23 cellular contexts compared by ENCODE assay signal in genomic region chr9:116090030-116090770, GRCh38.
DNase-seq lines count a peak whose midpoint lies in the region; ATAC-seq and TF ChIP-seq lines count a peak whose summit lies in the region.
"Had no signal": no experiment of that assay in that cellular context is flagged by ENCODE, and none has a peak within 500 bp of the region (broad histone marks: within the 10 kb centered on the region; RNA-seq: fewer than 3 reads in every experiment).

No MANE protein-coding gene starts in this region.

- no peak for ATAC-seq in left cardiac atrium
- peak in 3 of 4 donors; percentile 41 to 74 (median 62) for ATAC-seq in psoas muscle
- no peak for ATAC-seq in GM21381 (IDR thresholded peaks at IDR 0.05; ENCODE audit: unreplicated experiment)
- ATAC-seq: CD8-positive, alpha-beta T cell; SK-N-SH treated with all-trans-retinoic acid at 6 μM for 48 hours had no signal

- no peaks in the 10 kb centered on the region for H3K79me2 ChIP-seq in osteoblast (ENCODE audit: insufficient read depth, low read length)

- H3K27ac ChIP-seq in left ventricle myocardium inferior (replicated peaks) (peak overlapping the region; percentile 47), psoas muscle (no peak overlapping the region), osteoblast (ENCODE audit: low read depth, low read length) (no peak overlapping the region)
- H3K27ac ChIP-seq: HL-60, SJCRH30 had no signal

- intact Hi-C loops in left ventricle myocardium inferior (cut with micrococcal nuclease) (no loop called here), left cardiac atrium (cut with DNase I) (no loop called here), psoas muscle (cut with DNase I) (no loop called here)

- H3K4me2 ChIP-seq in osteoblast (ENCODE audit: insufficient read depth, low read length): no peak overlapping the region

- H3K4me3 ChIP-seq in left ventricle myocardium inferior: no peak overlapping the region
- H3K4me3 ChIP-seq in psoas muscle: no peak overlapping the region
- no peak overlapping the region for H3K4me3 ChIP-seq in osteoblast (ENCODE audit: insufficient read depth, low read length)
- H3K4me3 ChIP-seq: SJCRH30 had no signal

- H3K9me3 ChIP-seq in left ventricle myocardium inferior (replicated peaks): no peaks in the 10 kb centered on the region
- H3K9me3 ChIP-seq in psoas muscle: no peaks in the 10 kb centered on the region
- no peaks in the 10 kb centered on the region for H3K9me3 ChIP-seq in osteoblast (ENCODE audit: low read depth, low read length)
- H3K9me3 ChIP-seq: Caco-2 had no signal

- H4K20me1 ChIP-seq in osteoblast (ENCODE audit: insufficient read depth, low read length): no peaks in the 10 kb centered on the region

- no peaks in the 10 kb centered on the region for H3K36me3 ChIP-seq in left ventricle myocardium inferior
- no peaks in the 10 kb centered on the region for H3K36me3 ChIP-seq in psoas muscle (ENCODE audit: insufficient read depth in 1 of 2, low read depth in 1 of 2)
- no peaks in the 10 kb centered on the region for H3K36me3 ChIP-seq in osteoblast (ENCODE audit: insufficient read depth, low read length)
- H3K36me3 ChIP-seq: SJCRH30 had no signal

- TF ChIP-seq CTCF in left ventricle myocardium inferior (IDR thresholded peaks at IDR 0.05; ENCODE audit: borderline replicate concordance) (no peak), psoas muscle (IDR thresholded peaks at IDR 0.05) (no peak), osteoblast (IDR thresholded peaks at IDR 0.05; ENCODE audit: extremely low read depth, low read depth, low read length) (no peak)

- DNase-seq in left ventricle myocardium inferior: no peak
- no peak for DNase-seq in left cardiac atrium
- DNase-seq in NCI-H226: peak; percentile 22
- no peak for DNase-seq in psoas muscle
- no peak for DNase-seq in NCI-H1417 (lab: John Stamatoyannopoulos, UW)
- no peak for DNase-seq in osteoblast (ENCODE audit: insufficient read length, low spot score, missing footprints)
- DNase-seq: C1 segment of cervical spinal cord; Caco-2; CD8-positive, alpha-beta T cell; GDM1; Karpas-422; MV-4-11; NCI-H1105; NCI-H146; NCI-H1930; NCI-H2107; NCI-H446; NCI-H524 treated with DMSO at 0.1 percent for 48 hours; NCI-H774; SJCRH30 had no signal

- WGBS in psoas muscle, 3 donors: 91 to 97% (median 94%) methylated on average over 1 of the region's 1 CpG

- H2AFZ ChIP-seq in osteoblast (ENCODE audit: low read length): no peak overlapping the region

- H3K4me1 ChIP-seq in left ventricle myocardium inferior: peaks cover 22% of the 10 kb centered on the region
- peaks cover 23% of the 10 kb centered on the region for H3K4me1 ChIP-seq in psoas muscle
- H3K4me1 ChIP-seq in osteoblast (ENCODE audit: insufficient read depth, low read length): peaks cover 15% of the 10 kb centered on the region
- H3K4me1 ChIP-seq: Caco-2 had no signal

- H3K27me3 ChIP-seq in left ventricle myocardium inferior (ENCODE audit: low read depth) (no peaks in the 10 kb centered on the region), psoas muscle (ENCODE audit: insufficient read depth in 3 of 3, low read length in 2 of 3) (no peaks in the 10 kb centered on the region), osteoblast (ENCODE audit: insufficient read depth, low read length) (no peaks in the 10 kb centered on the region)
- H3K27me3 ChIP-seq: SJCRH30 had no signal

Comparison
In these comparisons a context has a peak if more than half of its experiments do, and no peak if none do; other contexts are left out.
1. ATAC-seq: peak in psoas muscle (3 of 4); none in left cardiac atrium (0 of 2) and GM21381 (single experiment).